ENCODE assay signal across 21 cellular contexts in the genomic region with DNA sequence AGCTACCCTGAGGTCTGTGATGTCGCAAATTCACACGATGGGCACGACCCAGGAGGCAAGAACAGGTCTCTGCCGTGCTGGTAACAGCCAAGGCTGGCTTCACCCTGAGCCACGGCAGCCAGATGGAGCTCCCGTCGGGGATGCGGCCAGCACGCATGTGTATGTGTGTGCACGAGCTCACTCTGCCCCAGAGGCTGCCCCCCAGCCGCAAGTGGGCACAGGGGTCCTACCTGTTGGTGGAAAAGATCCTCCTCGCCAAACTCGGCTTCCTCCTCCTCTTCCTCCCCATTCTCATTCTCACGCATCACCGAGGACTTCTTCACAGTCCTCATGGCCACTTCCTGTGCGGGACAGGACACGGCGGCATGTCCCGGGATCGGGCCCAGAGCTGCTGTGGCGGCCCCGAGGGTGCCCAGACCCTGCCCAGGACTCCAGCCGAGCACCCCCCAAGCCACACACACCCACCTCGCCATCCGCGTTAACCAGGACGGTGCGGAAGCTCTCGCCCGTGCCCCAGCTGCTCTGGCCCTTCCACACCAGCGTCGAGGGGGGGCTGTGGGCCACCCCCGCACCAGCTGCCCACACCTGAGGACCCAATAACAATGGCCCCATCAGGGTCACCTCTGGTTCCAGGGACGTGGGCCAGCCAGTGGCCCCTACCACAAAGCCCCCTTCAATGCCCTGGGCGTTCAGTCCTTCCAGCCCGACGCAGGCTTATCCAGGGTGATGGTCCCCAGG.
"Had no signal": no experiment of that assay in that cellular context is flagged by ENCODE, and none has a peak within 500 bp of the region (broad histone marks: within the 10 kb centered on the region; RNA-seq: fewer than 3 reads in every experiment).

No MANE protein-coding gene starts in this region.

- H3K36me3 ChIP-seq: colonic mucosa, prostate gland had no signal

- H3K27me3 Mint-ChIP-seq: naive B cell, type B pancreatic cell had no signal

- H3K9me3 Mint-ChIP-seq: activated naive CD4-positive, alpha-beta T cell treated with anti-CD3 and anti-CD28 coated beads, Interleukin-2, amount 50 U/mL, for 72 hours; endodermal cell; naive B cell; neural crest cell; type B pancreatic cell; WTC11 had no signal

- H3K27me3 ChIP-seq: colonic mucosa, esophagus squamous epithelium, gastrocnemius medialis, SJSA1, testis had no signal

- H3K36me3 Mint-ChIP-seq: naive B cell had no signal

- H3K27ac ChIP-seq: colonic mucosa, esophagus squamous epithelium, gastrocnemius medialis, lower lobe of right lung, prostate gland, SJSA1, testis had no signal

- H3K9me3 ChIP-seq: colonic mucosa, esophagus squamous epithelium, gastrocnemius medialis, lower lobe of right lung, prostate gland, SJSA1, testis had no signal

- ATAC-seq: activated naive CD4-positive, alpha-beta T cell treated with anti-CD3 and anti-CD28 coated beads, Interleukin-2, amount 50 U/mL, for 72 hours; gastrocnemius medialis; left colon; lower lobe of right lung; WTC11 had no signal

- H3K4me3 ChIP-seq: colonic mucosa, esophagus squamous epithelium, gastrocnemius medialis, lower lobe of right lung, prostate gland, SJSA1, testis had no signal

- H3K27ac Mint-ChIP-seq: endodermal cell, type B pancreatic cell, WTC11 had no signal

- H3K4me3 Mint-ChIP-seq: endodermal cell, type B pancreatic cell, WTC11 had no signal

- DNase-seq: activated CD4-positive, alpha-beta T cell treated with anti-CD3 and anti-CD28 coated beads, Interleukin-2, amount 50 U/mL, for 4 hours; activated gamma-delta T cell; central memory CD4-positive, alpha-beta T cell; colonic mucosa; esophagus squamous epithelium; gastrocnemius medialis; hypothalamus; islet precursor cell; left colon; lower lobe of right lung; naive B cell; stimulated activated CD4-positive, alpha-beta T cell treated with anti-CD3 and anti-CD28 coated beads, Interleukin-1b, Interleukin-23, amount 100 ng/mL, for 48 hours; T1000; testis had no signal
